1 cellular context compared by ENCODE assay signal in genomic region chr15:70079831-70080230, GRCh38.
TF ChIP-seq lines count a peak whose summit lies in the region.

No MANE protein-coding gene starts in this region.

TF ChIP-seq in HepG2, 621 proteins besides CTCF, POLR2A, EP300 and RAD21:
- TF ChIP-seq ZNF572 (CRISPR knock-in tag; IDR thresholded peaks at IDR 0.05) (no peak), ZSCAN5A (CRISPR knock-in tag; IDR thresholded peaks at IDR 0.05; ENCODE audit: borderline replicate concordance) (0 out of 2 replicates have a peak, but pooled peaks have one; percentile 36), SRF (IDR thresholded peaks at IDR 0.05; ENCODE audit: low read depth, low read length) (peak; percentile 74; the same call in 1 of the 2 replicates), MYC (CRISPR knock-in tag; IDR thresholded peaks at IDR 0.05; ENCODE audit: borderline replicate concordance) (no peak), HBP1 (CRISPR knock-in tag; IDR thresholded peaks at IDR 0.05; ENCODE audit: low read depth) (no peak), KMT2A (CRISPR knock-in tag; IDR thresholded peaks at IDR 0.05) (no peak), HNF1A (IDR thresholded peaks at IDR 0.05; ENCODE audit: low read depth) (peak; percentile 62; the same call in 1 of the 2 replicates), HNF1A (CRISPR knock-in tag; IDR thresholded peaks at IDR 0.05; ENCODE audit: borderline replicate concordance) (no peak; the same call in 1 of the 2 replicates), ARHGAP35 (CRISPR knock-in tag; IDR thresholded peaks at IDR 0.05; ENCODE audit: borderline replicate concordance) (no peak), E2F1 (CRISPR knock-in tag; IDR thresholded peaks at IDR 0.05) (no peak), JARID2 (CRISPR knock-in tag; IDR thresholded peaks at IDR 0.05; ENCODE audit: insufficient replicate concordance) (no peak), TFAP4 (IDR thresholded peaks at IDR 0.05; ENCODE audit: borderline replicate concordance, low read depth) (peak; percentile 83; the same call in 1 of the 2 replicates), ZNF362 (CRISPR knock-in tag; IDR thresholded peaks at IDR 0.05; ENCODE audit: borderline replicate concordance) (peak; percentile 39; the same call in 1 of the 2 replicates)
TF ChIP-seq in HepG2: peak in this region for 5.
